Comparison of ENCODE assay signal across 8 cellular contexts in the genomic region with DNA sequence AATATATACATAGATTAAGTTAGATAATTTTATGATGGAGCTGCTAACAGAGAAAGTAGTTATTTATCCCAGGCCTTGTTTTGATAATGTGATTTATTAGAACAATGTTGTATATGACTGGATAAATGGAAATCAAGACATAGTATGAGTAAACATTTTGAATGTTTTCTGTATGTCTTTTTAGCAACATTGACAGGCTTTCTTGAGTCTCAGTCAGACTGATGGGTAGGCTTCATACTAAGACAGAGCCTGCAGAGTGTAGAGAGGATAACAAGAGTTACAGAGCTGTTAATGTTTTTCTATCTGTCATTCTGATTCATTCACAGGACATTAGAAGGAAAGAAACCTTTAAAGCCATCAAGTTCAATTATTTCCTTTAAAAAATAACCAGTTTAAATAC.
"Had no signal": no experiment of that assay in that cellular context is flagged by ENCODE, and none has a peak within 500 bp of the region (broad histone marks: within the 10 kb centered on the region; RNA-seq: fewer than 3 reads in every experiment).

No MANE protein-coding gene starts in this region.

- H3K9ac ChIP-seq: GM23248 had no signal

- H3K9me3 ChIP-seq: HAP-1 had no signal

- DNase-seq: GM23248, GOT3, H7, H9, HCEC 1CT, HFFc6 had no signal

- H3K36me3 ChIP-seq: HAP-1 had no signal

- H3K4me2 ChIP-seq: GM23338 had no signal

- H3K27ac ChIP-seq: GM23248 had no signal

- H3K4me3 ChIP-seq: GM23248, GM23338, HAP-1 had no signal

- H2AFZ ChIP-seq: GM23248, GM23338 had no signal
